In the genomic region with DNA sequence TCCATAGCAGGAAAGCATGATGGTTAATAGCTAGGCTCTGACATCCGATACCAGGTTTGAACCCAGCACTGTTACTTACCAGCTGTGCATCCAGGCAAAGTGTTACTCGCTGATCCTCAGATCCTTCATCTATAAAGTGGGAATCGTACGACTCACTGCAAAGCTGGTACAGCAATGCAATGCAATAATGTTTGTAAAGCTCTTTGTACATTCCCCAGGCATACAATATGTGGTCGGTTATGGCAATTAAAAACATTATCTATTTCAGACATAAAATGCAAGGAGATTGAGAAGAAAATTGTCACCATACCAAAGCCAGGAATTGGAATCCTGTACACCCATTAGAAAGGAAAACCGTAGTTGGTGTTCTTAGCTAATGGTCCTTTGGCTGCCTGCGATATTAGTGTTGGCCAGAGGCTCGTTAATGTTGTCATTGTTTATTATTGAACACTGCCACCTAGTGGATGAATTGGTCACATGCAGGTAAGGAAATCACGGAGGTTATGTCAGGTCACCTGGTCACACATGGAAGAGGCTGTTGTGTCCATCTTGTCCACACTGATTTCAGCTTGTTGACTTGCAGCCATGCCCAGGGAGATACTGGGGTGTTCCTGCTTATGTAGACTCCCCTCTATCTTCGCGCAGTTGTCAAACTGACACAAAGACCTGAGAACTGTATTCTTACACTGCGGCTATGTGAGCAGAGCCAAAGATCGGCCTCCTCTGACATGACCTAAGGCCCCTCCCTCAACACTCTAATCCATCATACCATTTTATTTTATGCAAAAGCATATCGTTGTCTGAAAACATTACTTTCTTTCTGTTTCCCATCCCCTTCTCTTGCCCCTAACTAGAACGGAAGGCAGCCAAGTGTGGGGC, we compare ENCODE assay signal across 8 cellular contexts.
DNase-seq lines count a peak whose midpoint lies in the region; ATAC-seq and TF ChIP-seq lines count a peak whose summit lies in the region.

No MANE protein-coding gene starts in this region.

- no peak overlapping the region; a peak in 1 of 4 replicates for H3K27ac ChIP-seq in SK-N-SH (ENCODE audit: low read depth in 2 of 2, low read length in 1 of 2)

- H3K36me3 ChIP-seq in SK-N-SH (replicated peaks in 1 of 2; ENCODE audit: control insufficient read depth in 1 of 2, insufficient read depth in 2 of 2, low read length in 1 of 2), result no peaks in the 10 kb centered on the region

- H3K9me2 ChIP-seq in SK-N-SH, result no peaks in the 10 kb centered on the region

- ATAC-seq in Right ventricle myocardium inferior, result peak; percentile 89
- ATAC-seq in HG02678 (IDR thresholded peaks at IDR 0.05; ENCODE audit: unreplicated experiment), result peak; percentile 99
- ATAC-seq in left ventricle myocardium superior, result peak; percentile 90
- peak; percentile 92 for ATAC-seq in sciatic nerve

- 50% methylated on average over 15 of the region's 15 CpGs for WGBS in SK-N-SH (ENCODE audit: low lambda C conversion rate)

- CTCF ChIA-PET in SK-N-SH (lab: Yijun Ruan, JAX), result interaction anchor here (0.7 to 8.0 kb wide), 67 partner anchors 10 to 613 kb away, joined by 3 to 176 read pairs (median 5); partner anchors contain the start of gene PPP2R2B

- no peaks in the 10 kb centered on the region for H3F3A ChIP-seq in SK-N-SH (replicated peaks; ENCODE audit: insufficient read depth)

- POLR2A ChIA-PET in SK-N-SH (lab: Yijun Ruan, JAX), result interaction anchor here (0.6 to 1.2 kb wide), 2 partner anchors 223 to 433 kb away, joined by 3 to 4 read pairs; no protein-coding TSS in a partner anchor

- H3K4me1 ChIP-seq in SK-N-SH (ENCODE audit: control insufficient read depth in 1 of 2, insufficient read depth in 2 of 2, low read depth in 1 of 2, low read length in 1 of 2), result peaks cover 0 to 12% of the 10 kb centered on the region in 2 experiments; a peak in 2 of 4 replicates

- no peaks in the 10 kb centered on the region for H3K79me2 ChIP-seq in SK-N-SH (ENCODE audit: insufficient read depth)

- no peaks in the 10 kb centered on the region for H3K9me3 ChIP-seq in SK-N-SH

- H4K20me1 ChIP-seq in SK-N-SH (ENCODE audit: insufficient read depth), result no peaks in the 10 kb centered on the region

- no peak overlapping the region; a peak in 1 of 4 replicates for H3K4me3 ChIP-seq in SK-N-SH (ENCODE audit: low read depth in 2 of 2, low read length in 1 of 2)

- H2AFZ ChIP-seq in SK-N-SH (ENCODE audit: low read depth), result no peak overlapping the region

- TF ChIP-seq EP300 in SK-N-SH (IDR thresholded peaks at IDR 0.05; ENCODE audit: borderline replicate concordance in 1 of 2, low read depth in 1 of 2, low read length in 1 of 2), result no peak

- no peaks in the 10 kb centered on the region for H3K27me3 ChIP-seq in SK-N-SH (ENCODE audit: insufficient read depth)

- TF ChIP-seq CTCF in SK-N-SH (IDR thresholded peaks at IDR 0.05), result peak; percentile 85

- peak; percentile 99 for TF ChIP-seq RAD21 in SK-N-SH (IDR thresholded peaks at IDR 0.05; ENCODE audit: low read length)

- no peak overlapping the region for H3K9ac ChIP-seq in SK-N-SH

- no peak overlapping the region for H3K4me2 ChIP-seq in SK-N-SH

- intact Hi-C loops in Right ventricle myocardium inferior (cut with DNase I) (loop anchor here (1.0 kb wide), 1 partner anchor 424 kb away; no protein-coding TSS in a partner anchor), cardiac septum (cut with DNase I) (loop anchor here (2.0 to 5.0 kb wide), 3 partner anchors 309 to 423 kb away; no protein-coding TSS in a partner anchor), left ventricle myocardium superior (cut with micrococcal nuclease) (loop anchor here (5.0 kb wide), 1 partner anchor 424 kb away; no protein-coding TSS in a partner anchor), sciatic nerve (cut with DNase I) (no loop called here)

- peak; percentile 32 for DNase-seq in Right ventricle myocardium inferior (ENCODE audit: missing footprints)
- DNase-seq in cardiac septum (ENCODE audit: low spot score), result no peak
- DNase-seq in NCI-H1048 (lab: John Stamatoyannopoulos, UW), result peak; percentile 35
- DNase-seq in SK-N-SH, result peak; percentile 62
- DNase-seq in amniotic epithelial cell (ENCODE audit: low read depth), result peak; percentile 66
- DNase-seq in left ventricle myocardium superior, result no peak
- DNase-seq in sciatic nerve (ENCODE audit: low spot score), result peak; percentile 57

TF ChIP-seq in SK-N-SH, 30 proteins besides CTCF, POLR2A, EP300 and RAD21:
- TF ChIP-seq, protein P1, sequence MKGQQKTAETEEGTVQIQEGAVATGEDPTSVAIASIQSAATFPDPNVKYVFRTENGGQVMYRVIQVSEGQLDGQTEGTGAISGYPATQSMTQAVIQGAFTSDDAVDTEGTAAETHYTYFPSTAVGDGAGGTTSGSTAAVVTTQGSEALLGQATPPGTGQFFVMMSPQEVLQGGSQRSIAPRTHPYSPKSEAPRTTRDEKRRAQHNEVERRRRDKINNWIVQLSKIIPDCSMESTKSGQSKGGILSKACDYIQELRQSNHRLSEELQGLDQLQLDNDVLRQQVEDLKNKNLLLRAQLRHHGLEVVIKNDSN (IDR thresholded peaks at IDR 0.05; ENCODE audit: borderline replicate concordance, low read depth), result peak; percentile 29; the same call in 1 of the 2 replicates
- no peak for TF ChIP-seq FOXM1 (IDR thresholded peaks at IDR 0.05; ENCODE audit: low read depth)
- no peak for TF ChIP-seq USF2 (IDR thresholded peaks at IDR 0.05; ENCODE audit: borderline replicate concordance, low read depth, low read length)
- peak; percentile 97 for TF ChIP-seq SMC3 (IDR thresholded peaks at IDR 0.05; ENCODE audit: low read depth, low read length)
- peak; percentile 87 for TF ChIP-seq RXRA (IDR thresholded peaks at IDR 0.05; ENCODE audit: borderline replicate concordance, low read depth)
TF ChIP-seq in SK-N-SH: peak in this region for 3.

Comparison
In these comparisons a context has a peak if more than half of its experiments do, and no peak if none do; other contexts are left out.
1. DNase-seq: peak in Right ventricle myocardium inferior (single experiment), NCI-H1048 (single experiment), SK-N-SH (single experiment), amniotic epithelial cell (single experiment) and sciatic nerve (single experiment); none in cardiac septum (single experiment) and left ventricle myocardium superior (single experiment).
2. Peak in every context shown above with its lines, with median percentiles within 50 percentile points of each other: ATAC-seq.